ENCODE assay signal across 19 cellular contexts in genomic region chr7:155201325-155202087, GRCh38.
"Had no signal": no experiment of that assay in that cellular context is flagged by ENCODE, and none has a peak within 500 bp of the region (broad histone marks: within the 10 kb centered on the region; RNA-seq: fewer than 3 reads in every experiment).

No MANE protein-coding gene starts in this region.

- H3K27me3 ChIP-seq: right lobe of liver, upper lobe of left lung had no signal

- DNase-seq: activated CD4-positive, alpha-beta T cell treated with anti-CD3 and anti-CD28 coated beads, Interleukin-2, amount 50 U/mL, for 48 hours; anterior cingulate cortex; caudate nucleus; erythroblast; foreskin melanocyte; glutamatergic neuron; hypothalamus; small intestine; stimulated activated CD4-positive, alpha-beta T cell treated with anti-CD3 and anti-CD28 coated beads, Interleukin-15, amount 100 ng/mL, for 24 hours; stimulated activated CD4-positive, alpha-beta T cell treated with anti-CD3 and anti-CD28 coated beads, Interleukin-4, amount 100 ng/mL, for 1 hour; T-helper 1 cell; upper lobe of left lung had no signal

- H3K4me3 ChIP-seq: lung, right lobe of liver, thoracic aorta, upper lobe of left lung had no signal

- H3K27ac ChIP-seq: right lobe of liver, thoracic aorta, upper lobe of left lung had no signal

- ATAC-seq: activated CD4-positive, CD25-positive, alpha-beta regulatory T cell treated with anti-CD3 and anti-CD28 coated beads, Interleukin-2, amount 50 U/mL, for 24 hours; right lobe of liver; stimulated activated memory B cell treated with anti-CD40 and anti-IgM and Interleukin-4, amounts not matched to agents 10 μg/mL and 1 μg/mL and 100 μg/mL, for 72 hours had no signal

- H3K9me3 ChIP-seq: right lobe of liver, thoracic aorta had no signal

- H3K4me3 Mint-ChIP-seq: brain; mesothelial cell of epicardium; stimulated activated memory B cell treated with anti-CD40 and anti-IgM and Interleukin-4, amounts not matched to agents 10 μg/mL and 1 μg/mL and 100 μg/mL, for 72 hours had no signal

- H3K36me3 ChIP-seq: right lobe of liver, thoracic aorta, upper lobe of left lung had no signal

- H3K4me1 ChIP-seq: right lobe of liver had no signal

- H3K36me3 Mint-ChIP-seq: brain; mesothelial cell of epicardium; stimulated activated memory B cell treated with anti-CD40 and anti-IgM and Interleukin-4, amounts not matched to agents 10 μg/mL and 1 μg/mL and 100 μg/mL, for 72 hours had no signal

- H3K27ac Mint-ChIP-seq: brain, mesothelial cell of epicardium had no signal

- H3K27me3 Mint-ChIP-seq: stimulated activated memory B cell treated with anti-CD40 and anti-IgM and Interleukin-4, amounts not matched to agents 10 μg/mL and 1 μg/mL and 100 μg/mL, for 72 hours had no signal
